16 cellular contexts compared by ENCODE assay signal in genomic region chr9:20603524-20604268, GRCh38. TPM values are rescaled to one million over a fixed set of nuclear protein-coding genes. Genes with fewer than 3 reads are reported as not detected.
A peak's percentile ranks its signal among the peaks of the same experiment; 100 is the strongest.
DNase-seq lines count a peak whose midpoint lies in the region; ATAC-seq and TF ChIP-seq lines count a peak whose summit lies in the region.
"Had no signal": no experiment of that assay in that cellular context is flagged by ENCODE, and none has a peak within 500 bp of the region (broad histone marks: within the 10 kb centered on the region; RNA-seq: fewer than 3 reads in every experiment).

No MANE protein-coding gene starts in this region.

- H3K4me1 Mint-ChIP-seq in activated T-helper 17 cell treated with anti-CD3 and anti-CD28 coated beads, Interleukin-2, amount 50 U/mL, for 72 hours: peaks cover 48% of the 10 kb centered on the region
- H3K4me1 Mint-ChIP-seq in activated T-cell treated with anti-CD3 and anti-CD28 coated beads, Interleukin-2, amount 50 U/mL, for 4 hours (ENCODE audit: low read depth): peaks cover 76% of the 10 kb centered on the region

- peak overlapping the region; percentile 17 for H3K27ac Mint-ChIP-seq in activated T-helper 17 cell treated with anti-CD3 and anti-CD28 coated beads, Interleukin-2, amount 50 U/mL, for 72 hours

- peak overlapping the region; percentile 5 for H3K4me3 ChIP-seq in right cardiac atrium (ENCODE audit: low read length)
- no peak overlapping the region for H3K4me3 ChIP-seq in muscle layer of duodenum (ENCODE audit: low read depth in 1 of 2, low read length in 2 of 2)
- no peak overlapping the region for H3K4me3 ChIP-seq in uterus
- H3K4me3 ChIP-seq: pancreas, thyroid gland had no signal

- intact Hi-C loops in right cardiac atrium (cut with DNase I) (no loop called here), left cardiac atrium (cut with DNase I) (loop anchor here in 1 of 2 donors (10.0 kb wide), 1 partner anchor 49 kb away; no protein-coding TSS in a partner anchor), uterus (cut with DNase I; ENCODE audit: low total_unique reads) (no loop called here)

- peaks cover 13% of the 10 kb centered on the region for H3K36me3 Mint-ChIP-seq in activated T-helper 17 cell treated with anti-CD3 and anti-CD28 coated beads, Interleukin-2, amount 50 U/mL, for 72 hours (ENCODE audit: low read depth)
- H3K36me3 Mint-ChIP-seq in activated T-cell treated with anti-CD3 and anti-CD28 coated beads, Interleukin-2, amount 50 U/mL, for 4 hours (ENCODE audit: insufficient read depth): peaks cover 10% of the 10 kb centered on the region

- TF ChIP-seq CTCF in uterus (IDR thresholded peaks at IDR 0.05): no peak

- H3K4me1 ChIP-seq in right cardiac atrium (ENCODE audit: control insufficient read depth, insufficient read depth, low read length) (no peaks in the 10 kb centered on the region), muscle layer of duodenum (ENCODE audit: control insufficient read depth in 1 of 2, insufficient read depth in 2 of 2, low read length in 2 of 2) (peaks cover 11 to 32% of the 10 kb centered on the region in 2 donors), uterus (no peaks in the 10 kb centered on the region)

- 59% methylated on average over 5 of the region's 5 CpGs for WGBS in right cardiac atrium

- H3K4me3 Mint-ChIP-seq in activated T-helper 17 cell treated with anti-CD3 and anti-CD28 coated beads, Interleukin-2, amount 50 U/mL, for 72 hours: peak overlapping the region; percentile 60
- no peak overlapping the region for H3K4me3 Mint-ChIP-seq in activated T-cell treated with anti-CD3 and anti-CD28 coated beads, Interleukin-2, amount 50 U/mL, for 4 hours

- DNase-seq in right cardiac atrium (no peak), left cardiac atrium (no peak), uterus (no peak), HuH-7.5 (ENCODE audit: low spot score) (no peak), ecto neural progenitor cell (ENCODE audit: low spot score) (no peak)
- no peak for DNase-seq in activated T-cell treated with anti-CD3 and anti-CD28 coated beads, Interleukin-2, amount 50 U/mL, for 4 hours
- DNase-seq: activated CD4-positive, alpha-beta T cell treated with anti-CD3 and anti-CD28 coated beads for 4 hours; activated T-cell treated with anti-CD3 and anti-CD28 coated beads for 4 hours; DND-41; NCI-H1105 treated with DMSO at 0.1 percent for 48 hours; NCI-H510A; pancreas; thyroid gland had no signal

- no peaks in the 10 kb centered on the region for H3K9me3 Mint-ChIP-seq in activated T-helper 17 cell treated with anti-CD3 and anti-CD28 coated beads, Interleukin-2, amount 50 U/mL, for 72 hours
- H3K9me3 Mint-ChIP-seq in activated T-cell treated with anti-CD3 and anti-CD28 coated beads, Interleukin-2, amount 50 U/mL, for 4 hours: no peaks in the 10 kb centered on the region

- H3K9me3 ChIP-seq in right cardiac atrium (ENCODE audit: control insufficient read depth, low read length) (no peaks in the 10 kb centered on the region), muscle layer of duodenum (ENCODE audit: control insufficient read depth in 1 of 2, low read length in 2 of 2) (no peaks in the 10 kb centered on the region), uterus (no peaks in the 10 kb centered on the region)
- H3K9me3 ChIP-seq: pancreas, thyroid gland had no signal

- H3K27ac ChIP-seq in right cardiac atrium (ENCODE audit: low read length) (no peak overlapping the region), muscle layer of duodenum (ENCODE audit: low read length) (peak overlapping the region; percentile 84), uterus (peak overlapping the region; percentile 55 to 73)

- TF ChIP-seq POLR2A in uterus (IDR thresholded peaks at IDR 0.05): no peak

- H3K27me3 Mint-ChIP-seq in activated T-helper 17 cell treated with anti-CD3 and anti-CD28 coated beads, Interleukin-2, amount 50 U/mL, for 72 hours: no peaks in the 10 kb centered on the region
- no peaks in the 10 kb centered on the region for H3K27me3 Mint-ChIP-seq in activated T-cell treated with anti-CD3 and anti-CD28 coated beads, Interleukin-2, amount 50 U/mL, for 4 hours (ENCODE audit: low read depth)

- H3K36me3 ChIP-seq in muscle layer of duodenum (ENCODE audit: control insufficient read depth in 1 of 2, insufficient read depth in 2 of 2, low read length in 2 of 2) (no peaks in the 10 kb centered on the region), uterus (no peaks in the 10 kb centered on the region)
- H3K36me3 ChIP-seq: pancreas, thyroid gland had no signal

- no peak for ATAC-seq in right cardiac atrium
- no peak for ATAC-seq in left cardiac atrium
- ATAC-seq in activated T-helper 17 cell treated with anti-CD3 and anti-CD28 coated beads, Interleukin-2, amount 50 U/mL, for 72 hours (replicated peaks): no peak
- ATAC-seq in activated T-cell treated with anti-CD3 and anti-CD28 coated beads, Interleukin-2, amount 50 U/mL, for 4 hours: no peak
- ATAC-seq: Panc1, pancreas had no signal

- H3K27me3 ChIP-seq in right cardiac atrium (ENCODE audit: control insufficient read depth, insufficient read depth) (no peaks in the 10 kb centered on the region), muscle layer of duodenum (ENCODE audit: low read depth, low read length) (no peaks in the 10 kb centered on the region), uterus (no peaks in the 10 kb centered on the region)
- H3K27me3 ChIP-seq: pancreas, thyroid gland had no signal

RNA-seq across cellular contexts. Expression of gene MLLT3, which starts 18.6 kb away (rescaled TPM):
- total RNA-seq in right cardiac atrium (10 to 100 TPM in 1 of 4 donors, 1 to 10 TPM in 3; 5.8 to 14.0 (median 8.8) TPM), left cardiac atrium (10 to 100 TPM in 1 of 2 donors, 1 to 10 TPM in 1; 5.3 to 10.2 TPM), uterus (10 to 100 TPM in 3 of 4 donors, 1 to 10 TPM in 1; 2.1 to 30.4 (median 14.0) TPM)
- 7.5 TPM for polyA plus RNA-seq in right cardiac atrium
- 10 to 100 TPM; 45.7 to 54.9 TPM for total RNA-seq in activated T-helper 17 cell treated with anti-CD3 and anti-CD28 coated beads, Interleukin-2, amount 50 U/mL, for 72 hours
- total RNA-seq in activated T-cell treated with anti-CD3 and anti-CD28 coated beads, Interleukin-2, amount 50 U/mL, for 4 hours: 10 to 100 TPM; 13.0 to 19.0 (median 14.6) TPM
